23 cellular contexts compared by ENCODE assay signal in the genomic region with DNA sequence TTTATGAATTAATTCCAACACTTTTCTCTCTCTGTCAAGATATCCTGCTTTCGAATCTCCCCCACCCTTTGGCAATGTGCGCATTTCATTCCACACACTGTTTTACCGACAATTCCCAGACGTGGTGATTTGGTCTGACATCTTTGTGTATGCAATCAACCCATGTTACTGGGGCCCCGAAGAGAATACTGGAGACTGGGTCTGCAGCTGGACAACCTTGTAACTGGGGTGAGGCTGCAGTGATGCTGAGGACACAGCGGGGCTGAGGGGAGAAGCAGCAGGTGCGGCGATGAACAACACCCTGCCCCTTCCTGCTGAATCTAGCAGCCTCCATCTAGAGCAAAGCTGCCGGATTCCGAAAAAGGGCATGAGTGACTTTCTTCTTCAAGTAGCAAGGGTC.
"Had no signal": no experiment of that assay in that cellular context is flagged by ENCODE, and none has a peak within 500 bp of the region (broad histone marks: within the 10 kb centered on the region; RNA-seq: fewer than 3 reads in every experiment).

No MANE protein-coding gene starts in this region.

- H3K36me3 ChIP-seq: brain microvascular endothelial cell, colonic mucosa, gastrocnemius medialis, heart right ventricle, WERI-Rb-1 had no signal

- H3K27me3 ChIP-seq: brain microvascular endothelial cell, colonic mucosa, foreskin keratinocyte had no signal

- H3K27ac ChIP-seq: brain microvascular endothelial cell, colonic mucosa, foreskin keratinocyte, gastrocnemius medialis, heart right ventricle had no signal

- H3K4me1 ChIP-seq: colonic mucosa, foreskin keratinocyte, gastrocnemius medialis, heart right ventricle had no signal

- H3K4me3 ChIP-seq: colonic mucosa, gastrocnemius medialis, heart right ventricle had no signal

- H3K9me3 ChIP-seq: colonic mucosa, gastrocnemius medialis had no signal

- DNase-seq: activated B cell treated with CpG ODN at 0.5 μM for 24 hours; activated CD4-positive, alpha-beta T cell treated with anti-CD3 and anti-CD28 coated beads for 48 hours; activated CD4-positive, alpha-beta T cell treated with anti-CD3 and anti-CD28 coated beads, Interleukin-2, amount 50 U/mL, for 1 hour; activated CD4-positive, alpha-beta T cell treated with anti-CD3 and anti-CD28 coated beads, Interleukin-2, amount 50 U/mL, for 48 hours; activated CD8-positive, alpha-beta memory T cell treated with anti-CD3 and anti-CD28 coated beads for 24 hours; activated CD8-positive, alpha-beta T cell treated with anti-CD3 and anti-CD28 coated beads for 36 hours; activated effector memory CD4-positive, alpha-beta T cell treated with Interleukin-2 at 50 U/mL for 16 hours; activated gamma-delta T cell treated with Interleukin-2 at 50 U/mL for 16 hours; activated naive CD4-positive, alpha-beta T cell treated with anti-CD3 and anti-CD28 coated beads, Interleukin-2, amount 50 U/mL, for 16 hours; activated naive CD4-positive, alpha-beta T cell treated with Interleukin-2 at 50 U/mL for 16 hours; activated T-cell treated with anti-CD3 and anti-CD28 coated beads, Interleukin-2, amount 50 U/mL, for 4 hours; amniotic stem cell; brain microvascular endothelial cell; colonic mucosa; effector memory CD4-positive, alpha-beta T cell; endodermal cell; foreskin keratinocyte; gastrocnemius medialis; T-helper 1 cell; T-helper 17 cell; T1000; WERI-Rb-1 had no signal
